10 cellular contexts compared by ENCODE assay signal in genomic region chr3:61725851-61726333, GRCh38.
DNase-seq lines count a peak whose midpoint lies in the region; ATAC-seq and TF ChIP-seq lines count a peak whose summit lies in the region.
"Had no signal": no experiment of that assay in that cellular context is flagged by ENCODE, and none has a peak within 500 bp of the region (broad histone marks: within the 10 kb centered on the region; RNA-seq: fewer than 3 reads in every experiment).

No MANE protein-coding gene starts in this region.

- H3K9me2 ChIP-seq in GM23338 (ENCODE audit: insufficient read depth): no peaks in the 10 kb centered on the region

- H3K27ac Mint-ChIP-seq in GM23338: peak overlapping the region; percentile 49; the same call in 1 of the 2 replicates
- H3K27ac Mint-ChIP-seq: activated naive CD8-positive, alpha-beta T cell treated with anti-CD3 and anti-CD28 coated beads for 36 hours had no signal

- no peaks in the 10 kb centered on the region for H3F3A ChIP-seq in GM23338 (replicated peaks; ENCODE audit: low read depth)

- ATAC-seq in GM23338: peak; percentile 68
- ATAC-seq in SK-N-SH treated with all-trans-retinoic acid at 6 μM for 48 hours: peak; percentile 92
- ATAC-seq in Right ventricle myocardium superior (ENCODE audit: poor library complexity): peak; percentile 87
- peak; percentile 57 for ATAC-seq in omental fat pad (ENCODE audit: low FRiP score)
- no peak for ATAC-seq in HG03135 (IDR thresholded peaks at IDR 0.05; ENCODE audit: unreplicated experiment)
- no peak for ATAC-seq in HG02798 (IDR thresholded peaks at IDR 0.05; ENCODE audit: poor library complexity, unreplicated experiment)

- H3K27ac ChIP-seq in GM23338 (ENCODE audit: low read depth): peak overlapping the region; percentile 24
- H3K27ac ChIP-seq in stomach: no peak overlapping the region

- no peak for TF ChIP-seq EP300 in stomach (IDR thresholded peaks at IDR 0.05)

- 60 to 70% (median 65%) methylated on average over 5 of the region's 5 CpGs for WGBS in stomach, 5 donors

- no peak overlapping the region for H2AFZ ChIP-seq in GM23338

- intact Hi-C loops in Right ventricle myocardium superior (cut with DNase I): no loop called here
- intact Hi-C loops in stomach (cut with DNase I; ENCODE audit: low total_unique reads): no loop called here

- H4K20me1 ChIP-seq in GM23338 (replicated peaks; ENCODE audit: insufficient read depth): 0 out of 2 replicates have a peak, but pooled peaks cover 11% of the 10 kb centered on the region

- H3K4me1 Mint-ChIP-seq in GM23338: peaks cover 67% of the 10 kb centered on the region
- H3K4me1 Mint-ChIP-seq: activated naive CD8-positive, alpha-beta T cell treated with anti-CD3 and anti-CD28 coated beads for 36 hours had no signal

- TF ChIP-seq CTCF in GM23338 (conservative IDR thresholded peaks at IDR 0.05; ENCODE audit: low read depth in 2 of 2) (no peak), omental fat pad (IDR thresholded peaks at IDR 0.05) (no peak), stomach (IDR thresholded peaks at IDR 0.05) (no peak)

- H3K4me3 ChIP-seq in GM23338: no peak overlapping the region
- no peak overlapping the region for H3K4me3 ChIP-seq in stomach

- H3K4me3 Mint-ChIP-seq in GM23338: no peak overlapping the region
- H3K4me3 Mint-ChIP-seq: activated naive CD8-positive, alpha-beta T cell treated with anti-CD3 and anti-CD28 coated beads for 36 hours had no signal

- peaks cover 100% of the 10 kb centered on the region for H3K79me2 ChIP-seq in GM23338 (replicated peaks; ENCODE audit: insufficient read depth)

- H3K9me3 ChIP-seq in stomach: no peaks in the 10 kb centered on the region

- DNase-seq in GM23338 (ENCODE audit: low spot score) (peak; percentile 52), Right ventricle myocardium superior (no peak), omental fat pad (ENCODE audit: low spot score) (no peak), D341Med (ENCODE audit: low spot score) (no peak), stomach (no peak)
- DNase-seq: activated CD4-positive, alpha-beta T cell treated with anti-CD3 and anti-CD28 coated beads for 4 hours; activated naive CD8-positive, alpha-beta T cell treated with anti-CD3 and anti-CD28 coated beads for 36 hours had no signal

- H3K9me3 Mint-ChIP-seq in GM23338: no peaks in the 10 kb centered on the region
- H3K9me3 Mint-ChIP-seq: activated naive CD8-positive, alpha-beta T cell treated with anti-CD3 and anti-CD28 coated beads for 36 hours had no signal

- H3K27me3 ChIP-seq in GM23338 (ENCODE audit: insufficient read depth): no peaks in the 10 kb centered on the region
- H3K27me3 ChIP-seq in stomach: no peaks in the 10 kb centered on the region

- 0 out of 2 replicates have a peak overlapping the region, but pooled peaks have one; percentile 40 for H3K4me2 ChIP-seq in GM23338

- TF ChIP-seq POLR2A in stomach (IDR thresholded peaks at IDR 0.05): no peak

- H3K4me1 ChIP-seq in GM23338 (ENCODE audit: insufficient read depth) (peaks cover 66% of the 10 kb centered on the region), stomach (peaks cover 0 to 19% (median 5%) of the 10 kb centered on the region in 4 donors)

- H3K27me3 Mint-ChIP-seq in GM23338 (ENCODE audit: insufficient read depth, low read depth, poor library complexity): peaks cover 2% of the 10 kb centered on the region
- H3K27me3 Mint-ChIP-seq: activated naive CD8-positive, alpha-beta T cell treated with anti-CD3 and anti-CD28 coated beads for 36 hours had no signal

- 0 out of 2 replicates have a peak, but pooled peaks cover 4% of the 10 kb centered on the region for H3K36me3 ChIP-seq in GM23338 (ENCODE audit: insufficient read depth)
- no peaks in the 10 kb centered on the region for H3K36me3 ChIP-seq in stomach

- H3K36me3 Mint-ChIP-seq in GM23338 (ENCODE audit: low read depth): 0 out of 3 replicates have a peak, but pooled peaks cover under 1% of the 10 kb centered on the region
- H3K36me3 Mint-ChIP-seq: activated naive CD8-positive, alpha-beta T cell treated with anti-CD3 and anti-CD28 coated beads for 36 hours had no signal

TF ChIP-seq in GM23338, 12 proteins besides CTCF, POLR2A, EP300 and RAD21:
- TF ChIP-seq EZH2 (IDR thresholded peaks at IDR 0.05; ENCODE audit: low read depth, unreplicated experiment): no peak
- TF ChIP-seq NANOG (IDR thresholded peaks at IDR 0.05; ENCODE audit: borderline replicate concordance): no peak
- TF ChIP-seq ETS1 (IDR thresholded peaks at IDR 0.05): no peak
- no peak for TF ChIP-seq STAT1 (IDR thresholded peaks at IDR 0.05; ENCODE audit: unreplicated experiment)

TF ChIP-seq in SK-N-SH treated with all-trans-retinoic acid at 6 μM for 48 hours, 23 proteins besides CTCF, POLR2A, EP300 and RAD21:
- TF ChIP-seq RARB (CRISPR knock-in tag; IDR thresholded peaks at IDR 0.05): no peak
- TF ChIP-seq CSRNP3 (CRISPR knock-in tag; IDR thresholded peaks at IDR 0.05): no peak
- no peak for TF ChIP-seq ESRRG (CRISPR knock-in tag; IDR thresholded peaks at IDR 0.05)
- peak; percentile 82 for TF ChIP-seq ISL1 (CRISPR knock-in tag; IDR thresholded peaks at IDR 0.05)

Comparison
In these comparisons a context has a peak if more than half of its experiments do, and no peak if none do; other contexts are left out.
1. ATAC-seq: peak in GM23338 (single experiment), SK-N-SH treated with all-trans-retinoic acid at 6 μM for 48 hours (single experiment), Right ventricle myocardium superior (single experiment) and omental fat pad (single experiment); none in HG03135 (single experiment) and HG02798 (single experiment).